8 cellular contexts compared by ENCODE assay signal in the genomic region with DNA sequence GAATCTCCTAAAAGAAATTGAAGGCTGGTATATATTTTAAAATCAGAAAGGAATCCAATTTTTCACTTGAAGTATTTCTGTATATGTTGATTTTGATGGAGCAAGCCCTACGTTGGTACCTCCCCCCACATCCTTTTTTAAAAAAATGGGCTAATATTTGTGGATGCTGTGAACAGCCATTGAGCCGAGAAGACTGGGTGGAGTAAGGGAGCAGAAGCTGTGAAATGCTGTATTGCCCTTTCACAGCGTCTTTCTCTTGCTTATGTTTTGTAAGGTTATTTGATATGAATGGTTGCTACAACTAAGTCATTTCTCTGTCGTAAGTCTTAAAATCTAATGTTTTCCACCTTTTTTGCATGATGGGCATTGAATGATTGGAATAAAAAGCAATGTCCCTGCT. TPM values are rescaled to one million over a fixed set of nuclear protein-coding genes. Genes with fewer than 3 reads are reported as not detected.
DNase-seq lines count a peak whose midpoint lies in the region; ATAC-seq and TF ChIP-seq lines count a peak whose summit lies in the region.

No MANE protein-coding gene starts in this region.

- peak overlapping the region; percentile 95 for H3K9ac ChIP-seq in Loucy (ENCODE audit: low read depth, low read length, poor library complexity, severe bottlenecking)

- no peak overlapping the region for H2AFZ ChIP-seq in Loucy (ENCODE audit: low read length)

- H3K36me3 Mint-ChIP-seq in CD14-positive monocyte (peaks cover 2 to 3% of the 10 kb centered on the region in 2 donors), chondrocyte (ENCODE audit: low read depth) (no peaks in the 10 kb centered on the region), natural killer cell (no peaks in the 10 kb centered on the region)

- H3K4me3 ChIP-seq in Loucy (ENCODE audit: low read length, poor library complexity, severe bottlenecking) (peak overlapping the region; percentile 98), body of pancreas (no peak overlapping the region)

- peaks cover 67% of the 10 kb centered on the region for H4K20me1 ChIP-seq in Loucy (ENCODE audit: insufficient read depth, low read length, poor library complexity, severe bottlenecking)

- H3K4me1 Mint-ChIP-seq in CD14-positive monocyte (peaks cover 48% of the 10 kb centered on the region), chondrocyte (ENCODE audit: low read depth) (peaks cover 44% of the 10 kb centered on the region), natural killer cell (peaks cover 40 to 47% of the 10 kb centered on the region in 2 donors)

- DNase-seq in CD14-positive monocyte (ENCODE audit: low spot score) (no peak), chondrocyte (ENCODE audit: low spot score) (no peak), natural killer cell (no peak), GOT3 (lab: John Stamatoyannopoulos, UW) (no peak), kidney tubule cell (ENCODE audit: low spot score) (no peak), body of pancreas (no peak), dedifferentiated amniotic fluid mesenchymal stem cell (ENCODE audit: extremely low spot score) (no peak)

- H3K79me2 ChIP-seq in Loucy (ENCODE audit: insufficient read depth, low read length), result peaks cover 70% of the 10 kb centered on the region

- H3K4me1 ChIP-seq in Loucy (ENCODE audit: insufficient read depth, low read length, poor library complexity, severe bottlenecking) (peaks cover 41% of the 10 kb centered on the region), body of pancreas (peaks cover 56% of the 10 kb centered on the region)

- no peaks in the 10 kb centered on the region for H3F3A ChIP-seq in Loucy (ENCODE audit: low read depth)

- peaks cover 0 to 2% (median 2%) of the 10 kb centered on the region in 3 donors for H3K27me3 Mint-ChIP-seq in CD14-positive monocyte (ENCODE audit: low read depth in 3 of 3)
- no peaks in the 10 kb centered on the region for H3K27me3 Mint-ChIP-seq in chondrocyte (ENCODE audit: low read depth)
- no peaks in the 10 kb centered on the region for H3K27me3 Mint-ChIP-seq in natural killer cell (ENCODE audit: low read depth in 2 of 2)

- H3K27ac Mint-ChIP-seq in CD14-positive monocyte, result peak overlapping the region in 3 of 7 donors; percentile 25 to 84 (median 46)
- H3K27ac Mint-ChIP-seq in chondrocyte (ENCODE audit: unreplicated experiment), result peak overlapping the region; percentile 99
- peak overlapping the region; percentile 88 to 93 for H3K27ac Mint-ChIP-seq in natural killer cell

- H3K4me3 Mint-ChIP-seq in CD14-positive monocyte (peak overlapping the region; percentile 64 to 94), chondrocyte (ENCODE audit: unreplicated experiment) (peak overlapping the region; percentile 93), natural killer cell (peak overlapping the region; percentile 93)

- H3K27ac ChIP-seq in body of pancreas, result peak overlapping the region in 1 of 4 donors; percentile 98

- no peak for TF ChIP-seq CTCF in CD14-positive monocyte (IDR thresholded peaks at IDR 0.05)
- no peak for TF ChIP-seq CTCF in Loucy (conservative IDR thresholded peaks at IDR 0.05; ENCODE audit: low read length)
- TF ChIP-seq CTCF in chondrocyte (IDR thresholded peaks at IDR 0.05), result no peak
- TF ChIP-seq CTCF in natural killer cell (IDR thresholded peaks at IDR 0.05), result no peak
- TF ChIP-seq CTCF in body of pancreas (IDR thresholded peaks at IDR 0.05), result no peak

- H3K36me3 ChIP-seq in Loucy (ENCODE audit: insufficient read depth, low read length) (no peaks in the 10 kb centered on the region), body of pancreas (replicated peaks in 1 of 2; ENCODE audit: insufficient read depth in 1 of 2, low read depth in 2 of 2) (no peaks in the 10 kb centered on the region)

- H3K9me2 ChIP-seq in Loucy (replicated peaks; ENCODE audit: low read depth, low read length), result no peaks in the 10 kb centered on the region

- H3K9me3 ChIP-seq in Loucy (ENCODE audit: insufficient read depth, low read depth, low read length) (no peaks in the 10 kb centered on the region), body of pancreas (no peaks in the 10 kb centered on the region)

- H3K9me3 Mint-ChIP-seq in CD14-positive monocyte, result no peaks in the 10 kb centered on the region
- H3K9me3 Mint-ChIP-seq in chondrocyte (ENCODE audit: low read depth), result no peaks in the 10 kb centered on the region
- no peaks in the 10 kb centered on the region for H3K9me3 Mint-ChIP-seq in natural killer cell

- TF ChIP-seq POLR2A in body of pancreas (IDR thresholded peaks at IDR 0.05), result no peak

- ATAC-seq in natural killer cell, result no peak
- no peak for ATAC-seq in body of pancreas

- H3K27me3 ChIP-seq in Loucy (ENCODE audit: insufficient read depth, low read length, poor library complexity, severe bottlenecking) (peaks cover 7% of the 10 kb centered on the region), body of pancreas (no peaks in the 10 kb centered on the region)

- intact Hi-C loops in CD14-positive monocyte (cut with micrococcal nuclease), result no loop called here
- intact Hi-C loops in natural killer cell (cut with micrococcal nuclease), result no loop called here
- intact Hi-C loops in body of pancreas (cut with DNase I), result loop anchor here (10.0 kb wide), 1 partner anchor 109 kb away; no protein-coding TSS in a partner anchor

- peak overlapping the region; percentile 99 for H3K4me2 ChIP-seq in Loucy (ENCODE audit: low read depth, low read length, poor library complexity, severe bottlenecking)

- WGBS in body of pancreas, 2 donors, result 7 to 9% methylated on average over 4 of the region's 4 CpGs

RNA-seq across cellular contexts. Expression of a gene that starts 2.3 kb away (rescaled TPM):
- 10 to 100 TPM in 1 of 2 donors, 1 to 10 TPM in 1; 9.1 to 17.1 TPM for polyA plus RNA-seq in CD14-positive monocyte
- total RNA-seq in chondrocyte (150 to 151 TPM (median 151 TPM) in 3 replicates), natural killer cell (100 to 1,000 TPM; 138 to 176 (median 165) TPM), body of pancreas (10 to 100 TPM; 39.7 to 60.3 TPM)
